Comparison of ENCODE assay signal across 10 cellular contexts in genomic region chr14:92259613-92260357, GRCh38.
DNase-seq lines count a peak whose midpoint lies in the region; ATAC-seq, FAIRE-seq and TF ChIP-seq lines count a peak whose summit lies in the region.
"Had no signal": no experiment of that assay in that cellular context is flagged by ENCODE, and none has a peak within 500 bp of the region (broad histone marks: within the 10 kb centered on the region; RNA-seq: fewer than 3 reads in every experiment).

No MANE protein-coding gene starts in this region.

- intact Hi-C loops in uterus (cut with DNase I; ENCODE audit: low total_unique reads) = no loop called here

- FAIRE-seq in urothelium cell line (lab: Jason Lieb, UNC) (no peak), RCC 7860 (lab: Jason Lieb, UNC) (no peak)

- no peak overlapping the region for H3K4me3 ChIP-seq in uterus
- H3K4me3 ChIP-seq: testis had no signal

- peak; percentile 76 for ATAC-seq in GM18511 (IDR thresholded peaks at IDR 0.05; ENCODE audit: unreplicated experiment)
- ATAC-seq in GM21529 (IDR thresholded peaks at IDR 0.05; ENCODE audit: unreplicated experiment) = peak; percentile 81
- peak; percentile 76 for ATAC-seq in HG03432 (IDR thresholded peaks at IDR 0.05; ENCODE audit: unreplicated experiment)
- ATAC-seq in left lobe of liver = peak; percentile 57
- ATAC-seq: sciatic nerve had no signal

- H3K4me1 ChIP-seq in uterus = no peaks in the 10 kb centered on the region

- H3K9me3 ChIP-seq in uterus = no peaks in the 10 kb centered on the region
- H3K9me3 ChIP-seq: testis had no signal

- no peak for TF ChIP-seq CTCF in uterus (IDR thresholded peaks at IDR 0.05)

- no peak overlapping the region for H3K27ac ChIP-seq in uterus
- H3K27ac ChIP-seq: testis had no signal

- H3K36me3 ChIP-seq in uterus = no peaks in the 10 kb centered on the region

- DNase-seq in left lobe of liver (ENCODE audit: low spot score) (no peak), urothelium cell line (ENCODE audit: low spot score) (no peak), uterus (no peak), RCC 7860 (ENCODE audit: low spot score) (no peak), H4 (ENCODE audit: low spot score) (no peak)

- no peak for TF ChIP-seq POLR2A in uterus (IDR thresholded peaks at IDR 0.05)

- no peaks in the 10 kb centered on the region for H3K27me3 ChIP-seq in uterus
- H3K27me3 ChIP-seq: testis had no signal
